4 cellular contexts compared by ENCODE assay signal in genomic region chr12:84406720-84407119, GRCh38.
DNase-seq lines count a peak whose midpoint lies in the region; ATAC-seq, FAIRE-seq and TF ChIP-seq lines count a peak whose summit lies in the region.
"Not testable (repeated sequence)": the region's sequence is repeated elsewhere in the genome, so short reads cannot be mapped to it uniquely, and the experiment has no call there.

No MANE protein-coding gene starts in this region.

- POLR2A ChIA-PET in A549 (lab: Yijun Ruan, JAX); IMR-90 (lab: Charles Lee; ENCODE audit: unreplicated experiment); K562 (lab: Yijun Ruan, JAX); HepG2 (lab: Yijun Ruan, JAX): not testable (repeated sequence)

- not testable (repeated sequence) for H2BK120ac ChIP-seq in IMR-90 (ENCODE audit: low read depth, low read length)

- H3K23ac ChIP-seq in IMR-90 (ENCODE audit: low read depth, low read length), result not testable (repeated sequence)

- not testable (repeated sequence) for FAIRE-seq in A549 (lab: Jason Lieb, UNC); K562 (lab: Jason Lieb, UNC); HepG2 (lab: Jason Lieb, UNC)

- not testable (repeated sequence) for BruUV-seq in IMR-90 (replicated peaks; lab: Mats Ljungman, UMichigan); K562 (replicated peaks; lab: Mats Ljungman, UMichigan); HepG2 (replicated peaks; lab: Mats Ljungman, UMichigan)

- intact Hi-C loops in IMR-90 (cut with micrococcal nuclease); K562 (cut with micrococcal nuclease); HepG2 (cut with micrococcal nuclease; ENCODE audit: unreplicated experiment): not testable (repeated sequence)

- 8% methylated on average over 1 of the region's 1 CpG for WGBS in A549 (ENCODE audit: missing lambda C conversion rate)
- WGBS in IMR-90 (ENCODE audit: extremely low coverage in 2 of 2, insufficient read length in 1 of 2), 2 experiments, result no CpG with 5 or more reads among the region's 1 CpG
- WGBS in K562 (ENCODE audit: insufficient coverage, low coverage, missing lambda C conversion rate), result 0% methylated on average over 1 of the region's 1 CpG
- WGBS in HepG2 (ENCODE audit: low lambda C conversion rate), result 10% methylated on average over 1 of the region's 1 CpG

- TF ChIP-seq RAD21 in A549 (conservative IDR thresholded peaks at IDR 0.05 in 1 of 2, IDR thresholded peaks at IDR 0.05 in 1 of 2); IMR-90 (IDR thresholded peaks at IDR 0.05; ENCODE audit: low read length); K562 (CRISPR knock-in tag; conservative IDR thresholded peaks at IDR 0.05 in 1 of 2, IDR thresholded peaks at IDR 0.05 in 1 of 2); HepG2 (CRISPR knock-in tag; IDR thresholded peaks at IDR 0.05): not testable (repeated sequence)

- H4K8ac ChIP-seq in IMR-90 (ENCODE audit: low read depth in 2 of 2, low read length in 2 of 2), result not testable (repeated sequence)

- not testable (repeated sequence) for H4K5ac ChIP-seq in IMR-90 (ENCODE audit: low read depth, low read length)

- not testable (repeated sequence) for H3K79me1 ChIP-seq in IMR-90 (ENCODE audit: low read depth in 1 of 2, low read length in 2 of 2)

- H3K79me2 ChIP-seq in K562 (ENCODE audit: control insufficient read depth, insufficient read depth, low read length); HepG2 (ENCODE audit: insufficient read depth, low read length): not testable (repeated sequence)

- H3K9me1 ChIP-seq in IMR-90 (ENCODE audit: insufficient read depth, low read length); K562 (ENCODE audit: control insufficient read depth, insufficient read depth, low read length): not testable (repeated sequence)

- not testable (repeated sequence) for TF ChIP-seq POLR2A in A549 (IDR thresholded peaks at IDR 0.05; ENCODE audit: low read length); IMR-90 (IDR thresholded peaks at IDR 0.05; ENCODE audit: low read depth, low read length); K562 (conservative IDR thresholded peaks at IDR 0.05); HepG2 (IDR thresholded peaks at IDR 0.05; ENCODE audit: insufficient read depth in 1 of 2, low read depth in 2 of 2, low read length in 2 of 2)

- CTCF ChIA-PET in A549 (lab: Yijun Ruan, JAX); IMR-90 (lab: Yijun Ruan, JAX); K562 (lab: Yijun Ruan, JAX; ENCODE audit: low intra/inter-chr PET ratio); HepG2 (lab: Yijun Ruan, JAX; ENCODE audit: low intra/inter-chr PET ratio, low total read pairs): not testable (repeated sequence)

- H3K27me3 ChIP-seq in IMR-90 (ENCODE audit: control insufficient read depth, insufficient read depth, low read length); K562 (ENCODE audit: control insufficient read depth in 2 of 2, insufficient read depth in 2 of 2, low read length in 2 of 2); HepG2 (ENCODE audit: control insufficient read depth in 1 of 2, insufficient read depth in 2 of 2, low read length in 2 of 2): not testable (repeated sequence)

- not testable (repeated sequence) for H2BK20ac ChIP-seq in IMR-90 (ENCODE audit: low read depth, low read length)

- not testable (repeated sequence) for H2BK15ac ChIP-seq in IMR-90 (ENCODE audit: low read depth, low read length)

- H3K4me1 ChIP-seq in A549; IMR-90 (ENCODE audit: control insufficient read depth, insufficient read depth, low read length); K562 (replicated peaks in 1 of 2; ENCODE audit: control insufficient read depth in 2 of 2, insufficient read depth in 2 of 2, low read length in 2 of 2); HepG2 (ENCODE audit: insufficient read depth, low read length): not testable (repeated sequence)

- H3K18ac ChIP-seq in IMR-90 (ENCODE audit: low read depth, low read length), result not testable (repeated sequence)

- H2AK5ac ChIP-seq in IMR-90 (ENCODE audit: low read depth, low read length), result not testable (repeated sequence)

- DNase-seq in A549 (ENCODE audit: low read depth in 1 of 2, low spot score in 1 of 2); IMR-90; K562 (ENCODE audit: extremely low read depth in 1 of 4, low spot score in 3 of 4); HepG2 (ENCODE audit: low spot score): not testable (repeated sequence)

- TF ChIP-seq EP300 in A549 (IDR thresholded peaks at IDR 0.05); K562 (IDR thresholded peaks at IDR 0.05; ENCODE audit: low read length); HepG2 (IDR thresholded peaks at IDR 0.05; ENCODE audit: low read depth in 2 of 2, low read length in 2 of 2); HepG2 (CRISPR knock-in tag; IDR thresholded peaks at IDR 0.05; ENCODE audit: borderline replicate concordance): not testable (repeated sequence)

- not testable (repeated sequence) for ATAC-seq in A549; IMR-90 (ENCODE audit: low read depth); K562; HepG2

- not testable (repeated sequence) for H3K36me3 ChIP-seq in IMR-90 (ENCODE audit: control insufficient read depth, insufficient read depth, low read length); K562 (ENCODE audit: control insufficient read depth, insufficient read depth, low read length); HepG2 (replicated peaks in 1 of 2; ENCODE audit: control insufficient read depth in 1 of 2, insufficient read depth in 2 of 2, low read length in 2 of 2)

- H3K27ac ChIP-seq in A549; IMR-90 (ENCODE audit: insufficient read depth, low read length); K562 (ENCODE audit: extremely low read depth, low read depth, low read length); HepG2 (ENCODE audit: extremely low read length, insufficient read depth, low read length): not testable (repeated sequence)

- H4K91ac ChIP-seq in IMR-90 (ENCODE audit: insufficient read depth, low read depth, low read length), result not testable (repeated sequence)

- not testable (repeated sequence) for H3K56ac ChIP-seq in IMR-90 (ENCODE audit: extremely low read depth, insufficient read depth, low read length)

- in situ Hi-C loops in IMR-90 (cut with MboI; ENCODE audit: low sequenced_read_pairs); K562 (cut with MboI); HepG2 (cut with HindIII; ENCODE audit: extremely low pct_ligation_motif_present, low pct_unique_long_range_greater_than_20kb): not testable (repeated sequence)

- not testable (repeated sequence) for H2BK5ac ChIP-seq in IMR-90 (ENCODE audit: low read depth, low read length, poor library complexity, severe bottlenecking)

- not testable (repeated sequence) for H3K4me2 ChIP-seq in A549; IMR-90 (ENCODE audit: low read depth, low read length); K562 (ENCODE audit: insufficient read depth, low read length); HepG2 (ENCODE audit: low read depth, low read length)

- not testable (repeated sequence) for H4K20me1 ChIP-seq in IMR-90 (ENCODE audit: insufficient read depth, low read length); K562 (replicated peaks; ENCODE audit: control insufficient read depth, insufficient read depth, low read length); HepG2 (ENCODE audit: insufficient read depth, low read length)

- not testable (repeated sequence) for TF ChIP-seq CTCF in A549 (IDR thresholded peaks at IDR 0.05); IMR-90 (conservative IDR thresholded peaks at IDR 0.05; ENCODE audit: low read depth, low read length); K562 (IDR thresholded peaks at IDR 0.05 in 2 of 3, conservative IDR thresholded peaks at IDR 0.05 in 1 of 3; ENCODE audit: insufficient read depth in 2 of 3, low read depth in 1 of 3, low read length in 3 of 3); HepG2 (CRISPR knock-in tag; IDR thresholded peaks at IDR 0.05)

- not testable (repeated sequence) for H3K9ac ChIP-seq in IMR-90 (ENCODE audit: low read depth, low read length); K562 (ENCODE audit: insufficient read depth in 1 of 2, low read depth in 2 of 2, low read length in 2 of 2); HepG2 (ENCODE audit: insufficient read depth, low read depth, low read length)

- H3K4ac ChIP-seq in IMR-90 (ENCODE audit: low read depth, low read length), result not testable (repeated sequence)

- not testable (repeated sequence) for H3K14ac ChIP-seq in IMR-90 (replicated peaks; ENCODE audit: low read depth, low read length)

- H2AFZ ChIP-seq in IMR-90 (replicated peaks; ENCODE audit: low read length, poor library complexity); K562 (ENCODE audit: low read depth, low read length); HepG2 (ENCODE audit: low read length): not testable (repeated sequence)

- dilution Hi-C loops in IMR-90 (cut with HindIII; ENCODE audit: low sequenced_read_pairs, unreplicated experiment), result not testable (repeated sequence)

- H2AK9ac ChIP-seq in IMR-90 (replicated peaks; ENCODE audit: low read depth, low read length, poor library complexity), result not testable (repeated sequence)

- H3K9me3 ChIP-seq in A549; IMR-90 (ENCODE audit: control insufficient read depth, insufficient read depth, low read length); K562 (replicated peaks; ENCODE audit: control insufficient read depth, insufficient read depth, low read depth, low read length): not testable (repeated sequence)
- H3K9me3 ChIP-seq in HepG2 (ENCODE audit: low read length), result peaks cover 33% of the 10 kb centered on the region

- H3K4me3 ChIP-seq in A549; IMR-90 (ENCODE audit: insufficient read depth, low read depth, low read length); K562; HepG2 (replicated peaks in 1 of 3; ENCODE audit: insufficient read depth in 1 of 3, low read depth in 2 of 3, low read length in 3 of 3): not testable (repeated sequence)
